Comparison of ENCODE assay signal across 29 cellular contexts in genomic region chr6:999552-999951, GRCh38.
"Had no signal": no experiment of that assay in that cellular context is flagged by ENCODE, and none has a peak within 500 bp of the region (broad histone marks: within the 10 kb centered on the region; RNA-seq: fewer than 3 reads in every experiment).

No MANE protein-coding gene starts in this region.

- DNase-seq: Karpas-422, MM.1S, MV-4-11, NCI-H1092, NCI-H1105, NCI-H1417 treated with DMSO at 0.1 percent for 48 hours, NCI-H1436 treated with DMSO at 0.1 percent for 48 hours, NCI-H1694 treated with DMSO at 0.1 percent for 48 hours, NCI-H187 treated with DMSO at 0.1 percent for 48 hours, NCI-H2081, NCI-H2171 treated with DMSO at 0.1 percent for 48 hours, NCI-H2227 treated with DMSO at 0.1 percent for 48 hours, NCI-H345, NCI-H446, NCI-H510A treated with DMSO at 0.1 percent for 48 hours, NCI-H524 treated with DMSO at 0.1 percent for 48 hours, NCI-H526 treated with DMSO at 0.1 percent for 48 hours, NCI-H774, PC-9, SHP77, SIG-M5, SK-N-SH, SW 1271, T-cell had no signal

- H3K9ac ChIP-seq: KMS-11, SK-N-SH had no signal

- H3K4me3 ChIP-seq: PC-9, SJSA1 had no signal

- H3K36me3 ChIP-seq: SJSA1 had no signal

- ATAC-seq: Panc1, Right ventricle myocardium inferior, T-cell had no signal

- H3K4me2 ChIP-seq: KMS-11, PC-9, SK-N-SH had no signal

- H3K9me3 ChIP-seq: SJSA1, SK-N-SH had no signal

- H3K27me3 ChIP-seq: SJSA1 had no signal

- H3K27ac ChIP-seq: KMS-11, PC-9, RWPE1, SJSA1 had no signal
